25 cellular contexts compared by ENCODE assay signal in the genomic region with DNA sequence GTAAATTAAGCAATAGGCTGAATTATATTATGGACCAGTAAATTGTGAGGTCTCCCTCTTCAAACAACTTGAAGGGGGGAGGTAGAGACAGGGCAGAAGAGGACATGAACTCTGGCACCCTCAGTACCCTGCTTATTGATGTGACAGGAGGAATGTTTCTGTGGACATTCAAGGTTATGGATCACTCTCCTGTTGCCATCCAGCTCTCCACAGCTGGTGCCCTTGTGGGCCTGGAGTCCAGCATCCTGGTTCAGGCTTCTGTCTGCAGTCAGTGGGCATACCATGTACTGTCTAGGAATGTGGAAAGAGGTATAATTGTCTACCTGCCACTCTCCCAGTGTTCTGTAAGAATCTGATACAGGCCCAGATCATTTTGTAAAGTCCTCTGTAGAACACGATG.
"Had no signal": no experiment of that assay in that cellular context is flagged by ENCODE, and none has a peak within 500 bp of the region (broad histone marks: within the 10 kb centered on the region; RNA-seq: fewer than 3 reads in every experiment).

No MANE protein-coding gene starts in this region.

- ATAC-seq: effector memory CD8-positive, alpha-beta T cell; esophagus mucosa; gastrocnemius medialis; heart right ventricle; left cardiac atrium; left lung; left ventricle myocardium superior; lower lobe of right lung; mucosa of descending colon; naive thymus-derived CD8-positive, alpha-beta T cell had no signal

- DNase-seq: cortex of kidney; effector CD8-positive, alpha-beta T cell; effector memory CD8-positive, alpha-beta T cell; endodermal cell; erythroblast; esophagus squamous epithelium; foreskin fibroblast; foreskin melanocyte; gastrocnemius medialis; glutamatergic neuron; head of caudate nucleus; heart right ventricle; hippocampal formation; left cardiac atrium; left lung; left ventricle myocardium superior; lower lobe of right lung; mesenchymal stem cell; mucosa of descending colon; naive B cell; naive thymus-derived CD8-positive, alpha-beta T cell had no signal

- H3K27ac Mint-ChIP-seq: dendritic cell treated with granulocyte-macrophage colony-stimulating factor and Interleukin-4, amounts not matched to agents 40 ng/mL and 50 ng/mL, for 4 days; effector memory CD8-positive, alpha-beta T cell; endodermal cell; mesothelial cell of epicardium had no signal

- H3K4me3 ChIP-seq: esophagus squamous epithelium, gastrocnemius medialis, heart right ventricle, left lung, lower lobe of right lung, mucosa of descending colon had no signal

- H3K27ac ChIP-seq: epithelial cell of prostate, esophagus squamous epithelium, gastrocnemius medialis, heart right ventricle, left lung, lower lobe of right lung had no signal

- H3K27me3 ChIP-seq: esophagus squamous epithelium, gastrocnemius medialis, heart right ventricle, left lung had no signal

- H3K9me3 Mint-ChIP-seq: dendritic cell treated with granulocyte-macrophage colony-stimulating factor and Interleukin-4, amounts not matched to agents 40 ng/mL and 50 ng/mL, for 4 days; effector memory CD8-positive, alpha-beta T cell; endodermal cell; mesothelial cell of epicardium; naive B cell; naive thymus-derived CD8-positive, alpha-beta T cell had no signal

- H3K4me3 Mint-ChIP-seq: dendritic cell treated with granulocyte-macrophage colony-stimulating factor and Interleukin-4, amounts not matched to agents 40 ng/mL and 50 ng/mL, for 4 days; effector memory CD8-positive, alpha-beta T cell; endodermal cell; mesothelial cell of epicardium; naive B cell; naive thymus-derived CD8-positive, alpha-beta T cell had no signal

- H3K9me3 ChIP-seq: esophagus squamous epithelium, gastrocnemius medialis, heart right ventricle, left lung, lower lobe of right lung, mucosa of descending colon had no signal

- H3K27me3 Mint-ChIP-seq: dendritic cell treated with granulocyte-macrophage colony-stimulating factor and Interleukin-4, amounts not matched to agents 40 ng/mL and 50 ng/mL, for 4 days; effector memory CD8-positive, alpha-beta T cell; naive B cell; naive thymus-derived CD8-positive, alpha-beta T cell had no signal
